In genomic region chr12:75329918-75330826, GRCh38 we compare ENCODE assay signal across 7 cellular contexts.
DNase-seq lines count a peak whose midpoint lies in the region; ATAC-seq and TF ChIP-seq lines count a peak whose summit lies in the region.

Gene CAPS2 (minus strand): TSS chr12:75330324. CDS start chr12:75326498, 3,826 bp downstream.

- TF ChIP-seq CTCF in astrocyte of the spinal cord (IDR thresholded peaks at IDR 0.05; ENCODE audit: low read depth, low read length) = no peak
- TF ChIP-seq CTCF in retinal pigment epithelial cell (conservative IDR thresholded peaks at IDR 0.05; ENCODE audit: low read depth, low read length) = no peak

- ATAC-seq in GM18502 (IDR thresholded peaks at IDR 0.05; ENCODE audit: poor library complexity, unreplicated experiment) (peak; percentile 90), HG02852 (IDR thresholded peaks at IDR 0.05; ENCODE audit: unreplicated experiment) (peak; percentile 87)

- H3K4me3 ChIP-seq in astrocyte of the spinal cord (ENCODE audit: low read depth, low read length) = peak within 1 kb of the TSS; percentile 53
- H3K4me3 ChIP-seq in retinal pigment epithelial cell (ENCODE audit: low read length) = peak within 1 kb of the TSS; percentile 79

- DNase-seq in NCI-H1436 (lab: John Stamatoyannopoulos, UW) (peak; percentile 83), T-helper 22 cell (ENCODE audit: low read depth) (peak; percentile 40), astrocyte of the spinal cord (ENCODE audit: low read depth, low spot score) (peak; percentile 93), iPS DF 19.7 (ENCODE audit: low read depth, low spot score) (peak; percentile 59), retinal pigment epithelial cell (ENCODE audit: low read depth) (peak; percentile 48)

- in situ Hi-C loops in astrocyte of the spinal cord (cut with HindIII; ENCODE audit: low sequenced_read_pairs) = no loop called here

Comparison
In these comparisons a context has a peak if more than half of its experiments do, and no peak if none do; other contexts are left out.
1. Peak in every context shown above with its lines: DNase-seq, ATAC-seq and H3K4me3 ChIP-seq.
2. DNase-seq: peak in every context shown above with its lines; median percentile 93 in astrocyte of the spinal cord; 83 in NCI-H1436; 59 in iPS DF 19.7; 48 in retinal pigment epithelial cell; 40 in T-helper 22 cell.